10 cellular contexts compared by ENCODE assay signal in the genomic region with DNA sequence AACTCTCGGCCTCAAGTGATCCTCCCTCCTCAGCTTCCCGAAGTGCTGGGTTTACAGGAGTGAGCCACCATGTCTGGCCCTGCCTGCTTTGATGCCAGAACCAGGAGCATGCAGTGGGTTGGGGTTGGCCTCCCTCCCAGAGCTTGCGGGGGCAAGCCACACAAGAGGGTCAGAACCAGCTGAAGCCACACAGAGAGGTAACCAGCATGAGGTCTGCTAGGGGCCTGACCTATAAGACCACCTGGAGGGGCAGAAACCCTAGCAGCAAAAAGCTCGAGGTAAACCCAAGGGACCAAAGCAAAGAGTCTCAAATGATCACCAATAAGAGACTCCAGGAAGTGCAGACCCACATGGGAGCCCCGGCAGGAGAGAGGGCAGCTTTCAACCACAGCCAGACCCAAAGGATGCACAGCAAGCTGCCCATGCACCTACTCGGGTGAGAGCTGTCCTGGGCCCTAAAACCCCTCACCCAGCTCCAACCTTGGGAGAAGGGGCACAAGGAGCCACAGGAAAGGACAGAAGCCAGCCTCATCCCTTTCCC.
DNase-seq lines count a peak whose midpoint lies in the region; ATAC-seq and TF ChIP-seq lines count a peak whose summit lies in the region.
"Had no signal": no experiment of that assay in that cellular context is flagged by ENCODE, and none has a peak within 500 bp of the region (broad histone marks: within the 10 kb centered on the region; RNA-seq: fewer than 3 reads in every experiment).

No MANE protein-coding gene starts in this region.

- intact Hi-C loops in natural killer cell (cut with micrococcal nuclease): loop anchor here (5.0 kb wide), 1 partner anchor 35 kb away; no protein-coding TSS in a partner anchor
- intact Hi-C loops in breast epithelium (cut with DNase I; ENCODE audit: low total_unique reads): no loop called here

- TF ChIP-seq CTCF in natural killer cell (IDR thresholded peaks at IDR 0.05) (no peak), breast epithelium (IDR thresholded peaks at IDR 0.05) (no peak), nephron progenitor cell (IDR thresholded peaks at IDR 0.05) (no peak)

- H3K36me3 ChIP-seq in breast epithelium (no peaks in the 10 kb centered on the region), HAP-1 (replicated peaks) (no peaks in the 10 kb centered on the region)

- H3K27ac ChIP-seq in breast epithelium: peak overlapping the region; percentile 73 to 82

- no peak for ATAC-seq in natural killer cell treated with Interleukin-12 subunit alpha and Interleukin-12 subunit beta and Interleukin-15 and Interleukin-18, amount 100 ng/mL, for 72 hours
- ATAC-seq in natural killer cell (no peak), GM18867 (IDR thresholded peaks at IDR 0.05; ENCODE audit: unreplicated experiment) (no peak), GM18909 (IDR thresholded peaks at IDR 0.05; ENCODE audit: poor library complexity, unreplicated experiment) (no peak)

- H3K9me3 Mint-ChIP-seq in natural killer cell treated with Interleukin-12 subunit alpha and Interleukin-12 subunit beta and Interleukin-15 and Interleukin-18, amount 100 ng/mL, for 72 hours: no peaks in the 10 kb centered on the region
- no peaks in the 10 kb centered on the region for H3K9me3 Mint-ChIP-seq in natural killer cell
- peaks cover 4% of the 10 kb centered on the region for H3K9me3 Mint-ChIP-seq in nephron progenitor cell
- H3K9me3 Mint-ChIP-seq: CD8-positive, alpha-beta memory T cell had no signal

- H3K4me3 Mint-ChIP-seq in natural killer cell treated with Interleukin-12 subunit alpha and Interleukin-12 subunit beta and Interleukin-15 and Interleukin-18, amount 100 ng/mL, for 72 hours: peak overlapping the region; percentile 80
- H3K4me3 Mint-ChIP-seq in natural killer cell: no peak overlapping the region
- no peak overlapping the region for H3K4me3 Mint-ChIP-seq in nephron progenitor cell

- no peak overlapping the region for H3K4me3 ChIP-seq in breast epithelium
- no peak overlapping the region for H3K4me3 ChIP-seq in HAP-1

- H3K36me3 Mint-ChIP-seq in natural killer cell treated with Interleukin-12 subunit alpha and Interleukin-12 subunit beta and Interleukin-15 and Interleukin-18, amount 100 ng/mL, for 72 hours: no peaks in the 10 kb centered on the region
- H3K36me3 Mint-ChIP-seq in natural killer cell (no peaks in the 10 kb centered on the region), nephron progenitor cell (ENCODE audit: low read depth) (no peaks in the 10 kb centered on the region)
- H3K36me3 Mint-ChIP-seq: CD8-positive, alpha-beta memory T cell had no signal

- no peaks in the 10 kb centered on the region for H3K27me3 ChIP-seq in breast epithelium
- H3K27me3 ChIP-seq in HAP-1 (ENCODE audit: low read depth): no peaks in the 10 kb centered on the region

- no peak for DNase-seq in natural killer cell treated with Interleukin-12 subunit alpha and Interleukin-12 subunit beta and Interleukin-15 and Interleukin-18, amount 100 ng/mL, for 72 hours (ENCODE audit: low spot score)
- no peak for DNase-seq in natural killer cell
- no peak for DNase-seq in breast epithelium (ENCODE audit: low spot score in 2 of 2)
- DNase-seq in nephron progenitor cell: no peak
- DNase-seq in HAP-1 (ENCODE audit: low spot score in 2 of 2): no peak
- no peak for DNase-seq in central memory CD4-positive, alpha-beta T cell
- DNase-seq: CD8-positive, alpha-beta memory T cell; NCI-H1417 treated with DMSO at 0.1 percent for 48 hours had no signal

- H3K27me3 Mint-ChIP-seq in natural killer cell treated with Interleukin-12 subunit alpha and Interleukin-12 subunit beta and Interleukin-15 and Interleukin-18, amount 100 ng/mL, for 72 hours: no peaks in the 10 kb centered on the region
- H3K27me3 Mint-ChIP-seq in natural killer cell (ENCODE audit: low read depth in 2 of 2) (no peaks in the 10 kb centered on the region), nephron progenitor cell (ENCODE audit: low read depth, poor library complexity) (no peaks in the 10 kb centered on the region)
- H3K27me3 Mint-ChIP-seq: CD8-positive, alpha-beta memory T cell had no signal

- TF ChIP-seq POLR2A in breast epithelium (IDR thresholded peaks at IDR 0.05): no peak

- in situ Hi-C loops in HAP-1 (cut with MboI; ENCODE audit: low sequenced_read_pairs): no loop called here

- H3K4me1 ChIP-seq in breast epithelium (no peaks in the 10 kb centered on the region), HAP-1 (no peaks in the 10 kb centered on the region)

- peak overlapping the region; percentile 53 to 93 for H3K27ac Mint-ChIP-seq in natural killer cell treated with Interleukin-12 subunit alpha and Interleukin-12 subunit beta and Interleukin-15 and Interleukin-18, amount 100 ng/mL, for 72 hours
- H3K27ac Mint-ChIP-seq in natural killer cell (no peak overlapping the region), nephron progenitor cell (peak overlapping the region; percentile 94)

- peaks cover 41 to 57% of the 10 kb centered on the region in 2 donors for H3K4me1 Mint-ChIP-seq in natural killer cell treated with Interleukin-12 subunit alpha and Interleukin-12 subunit beta and Interleukin-15 and Interleukin-18, amount 100 ng/mL, for 72 hours (ENCODE audit: low read depth in 2 of 2)
- H3K4me1 Mint-ChIP-seq in natural killer cell: peaks cover 34 to 35% of the 10 kb centered on the region in 2 donors
- peaks cover 40% of the 10 kb centered on the region for H3K4me1 Mint-ChIP-seq in nephron progenitor cell

- no peaks in the 10 kb centered on the region for H3K9me3 ChIP-seq in breast epithelium
- H3K9me3 ChIP-seq in HAP-1: no peaks in the 10 kb centered on the region

Comparison
In these comparisons a context has a peak if more than half of its experiments do, and no peak if none do; other contexts are left out.
1. H3K27ac Mint-ChIP-seq: peak in natural killer cell treated with Interleukin-12 subunit alpha and Interleukin-12 subunit beta and Interleukin-15 and Interleukin-18, amount 100 ng/mL, for 72 hours (2 of 2) and nephron progenitor cell (single experiment); none in natural killer cell (0 of 2).